25 cellular contexts compared by ENCODE assay signal in the genomic region with DNA sequence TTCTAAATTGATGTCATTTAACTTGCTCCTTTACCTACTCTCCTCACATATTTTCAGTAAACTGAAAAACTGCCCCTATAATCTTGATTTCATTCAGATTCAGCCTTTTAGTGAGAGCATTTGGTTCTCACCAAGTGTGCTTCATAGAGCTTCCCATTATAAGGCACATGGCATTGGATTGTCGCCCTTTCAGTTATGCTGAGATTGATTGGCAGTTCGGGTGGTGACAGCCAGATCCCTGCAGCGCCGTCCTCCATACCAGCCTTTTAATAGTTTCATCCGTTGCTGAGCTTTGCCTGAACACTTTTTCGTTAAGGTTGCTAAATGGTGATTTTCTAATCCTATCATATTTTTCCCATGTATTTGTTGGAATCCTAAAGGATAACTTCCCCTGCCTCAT.
"Had no signal": no experiment of that assay in that cellular context is flagged by ENCODE, and none has a peak within 500 bp of the region (broad histone marks: within the 10 kb centered on the region; RNA-seq: fewer than 3 reads in every experiment).

No MANE protein-coding gene starts in this region.

- H3K4me3 ChIP-seq: SK-N-MC had no signal

- H3K27ac ChIP-seq: SK-N-MC had no signal

- H3K4me3 Mint-ChIP-seq: activated B cell treated with CpG ODN at 0.5 μM for 24 hours; activated CD4-positive, alpha-beta memory T cell treated with anti-CD3 and anti-CD28 coated beads for 36 hours; activated CD4-positive, alpha-beta T cell treated with anti-CD3 and anti-CD28 coated beads, Interleukin-2, amount 10 ng/mL, durations not matched to agents 24 days and 14 days; activated naive CD8-positive, alpha-beta T cell treated with anti-CD3 and anti-CD28 coated beads, Interleukin-2, amount 50 U/mL, for 24 hours; activated T-cell treated with anti-CD3 and anti-CD28 coated beads, Interleukin-2, amount 50 U/mL, for 4 hours; brain; T-cell had no signal

- H3K9me3 Mint-ChIP-seq: activated B cell treated with CpG ODN at 0.5 μM for 24 hours; activated CD4-positive, alpha-beta memory T cell treated with anti-CD3 and anti-CD28 coated beads for 36 hours; activated CD4-positive, alpha-beta T cell treated with anti-CD3 and anti-CD28 coated beads, Interleukin-2, amount 10 ng/mL, durations not matched to agents 24 days and 14 days; activated naive CD4-positive, alpha-beta T cell treated with anti-CD3 and anti-CD28 coated beads, Interleukin-2, amount 50 U/mL, for 72 hours; activated naive CD8-positive, alpha-beta T cell treated with anti-CD3 and anti-CD28 coated beads, Interleukin-2, amount 50 U/mL, for 24 hours; activated T-cell treated with anti-CD3 and anti-CD28 coated beads, Interleukin-2, amount 50 U/mL, for 4 hours; brain; T-cell had no signal

- ATAC-seq: activated naive CD4-positive, alpha-beta T cell treated with anti-CD3 and anti-CD28 coated beads, Interleukin-2, amount 50 U/mL, for 72 hours; activated naive CD8-positive, alpha-beta T cell treated with anti-CD3 and anti-CD28 coated beads, Interleukin-2, amount 50 U/mL, for 24 hours; activated T-cell treated with anti-CD3 and anti-CD28 coated beads, Interleukin-2, amount 50 U/mL, for 4 hours; T-cell had no signal

- DNase-seq: activated B cell treated with CpG ODN at 0.5 μM for 24 hours; activated CD4-positive, alpha-beta memory T cell treated with anti-CD3 and anti-CD28 coated beads for 36 hours; activated CD4-positive, alpha-beta T cell treated with anti-CD3 and anti-CD28 coated beads for 1 hour; activated CD4-positive, alpha-beta T cell treated with anti-CD3 and anti-CD28 coated beads, Interleukin-2, amount 10 ng/mL, durations not matched to agents 24 days and 14 days; activated CD8-positive, alpha-beta memory T cell treated with anti-CD3 and anti-CD28 coated beads for 24 hours; activated effector memory CD4-positive, alpha-beta T cell treated with anti-CD3 and anti-CD28 coated beads, Interleukin-2, amount 50 U/mL, for 16 hours; activated naive CD4-positive, alpha-beta T cell treated with Interleukin-2 at 50 U/mL for 16 hours; activated naive CD8-positive, alpha-beta T cell treated with anti-CD3 and anti-CD28 coated beads, Interleukin-2, amount 50 U/mL, for 24 hours; activated T-cell treated with anti-CD3 and anti-CD28 coated beads, Interleukin-2, amount 50 U/mL, for 4 hours; amniotic stem cell; KG1; NCI-H1092; NCI-H1417; NCI-H1930; NCI-H2171; NCI-H2227 treated with DMSO at 0.1 percent for 48 hours; NCI-H446 treated with DMSO at 0.1 percent for 48 hours; NCI-H524 treated with DMSO at 0.1 percent for 48 hours; NCI-H82; T-cell; T-helper 2 cell; T1000 had no signal

- H3K27ac Mint-ChIP-seq: activated B cell treated with CpG ODN at 0.5 μM for 24 hours; activated CD4-positive, alpha-beta memory T cell treated with anti-CD3 and anti-CD28 coated beads for 36 hours; activated CD4-positive, alpha-beta T cell treated with anti-CD3 and anti-CD28 coated beads, Interleukin-2, amount 10 ng/mL, durations not matched to agents 24 days and 14 days; activated naive CD4-positive, alpha-beta T cell treated with anti-CD3 and anti-CD28 coated beads, Interleukin-2, amount 50 U/mL, for 72 hours; activated naive CD8-positive, alpha-beta T cell treated with anti-CD3 and anti-CD28 coated beads, Interleukin-2, amount 50 U/mL, for 24 hours; T-cell had no signal

- H3K36me3 Mint-ChIP-seq: activated naive CD4-positive, alpha-beta T cell treated with anti-CD3 and anti-CD28 coated beads, Interleukin-2, amount 50 U/mL, for 72 hours had no signal

- H3K27me3 Mint-ChIP-seq: activated B cell treated with CpG ODN at 0.5 μM for 24 hours; activated CD4-positive, alpha-beta memory T cell treated with anti-CD3 and anti-CD28 coated beads for 36 hours; activated CD4-positive, alpha-beta T cell treated with anti-CD3 and anti-CD28 coated beads, Interleukin-2, amount 10 ng/mL, durations not matched to agents 24 days and 14 days; activated naive CD8-positive, alpha-beta T cell treated with anti-CD3 and anti-CD28 coated beads, Interleukin-2, amount 50 U/mL, for 24 hours; T-cell had no signal
